ENCODE assay signal across 18 cellular contexts in genomic region chr17:17708816-17709215, GRCh38. TPM values are rescaled to one million over a fixed set of nuclear protein-coding genes. Genes with fewer than 3 reads are reported as not detected.
DNase-seq lines count a peak whose midpoint lies in the region; ATAC-seq and TF ChIP-seq lines count a peak whose summit lies in the region.
"Had no signal": no experiment of that assay in that cellular context is flagged by ENCODE, and none has a peak within 500 bp of the region (broad histone marks: within the 10 kb centered on the region; RNA-seq: fewer than 3 reads in every experiment).

No MANE protein-coding gene starts in this region.

- H3K4me1 ChIP-seq in BLaER1 treated with 17β-estradiol and CSF1 and Interleukin-3, amounts not matched to agents 10 nM and 100 nM, result peaks cover 48 to 80% (median 74%) of the 10 kb centered on the region in 10 experiments
- H3K4me1 ChIP-seq in HCT116 (ENCODE audit: control insufficient read depth in 1 of 2, insufficient read depth in 2 of 2, low read length in 2 of 2) (peaks cover 44 to 67% of the 10 kb centered on the region in 2 experiments), right cardiac atrium (ENCODE audit: control insufficient read depth, insufficient read depth, low read length) (peaks cover 17% of the 10 kb centered on the region)

- no peak for TF ChIP-seq RAD21 in HCT116 (IDR thresholded peaks at IDR 0.05; ENCODE audit: low read depth)

- H3K79me2 ChIP-seq in HCT116 (ENCODE audit: insufficient read depth, low read length), result peaks cover 95% of the 10 kb centered on the region

- H3K36me3 Mint-ChIP-seq in chondrocyte (ENCODE audit: low read depth) (peaks cover 1% of the 10 kb centered on the region), osteocyte (ENCODE audit: unreplicated experiment) (peaks cover 4% of the 10 kb centered on the region)

- no TSS peak for BruUV-seq in HCT116 (replicated peaks; lab: Mats Ljungman, UMichigan)

- TF ChIP-seq POLR2A in HCT116 (IDR thresholded peaks at IDR 0.05; ENCODE audit: borderline replicate concordance, extremely low read depth, insufficient read depth, insufficient read length), result no peak

- H3K27me3 Mint-ChIP-seq in chondrocyte (ENCODE audit: low read depth), result no peaks in the 10 kb centered on the region
- H3K27me3 Mint-ChIP-seq in osteocyte (ENCODE audit: unreplicated experiment), result no peaks in the 10 kb centered on the region

- H3K27ac ChIP-seq in BLaER1 treated with 17β-estradiol and CSF1 and Interleukin-3, amounts not matched to agents 10 nM and 100 nM, result peak overlapping the region in 6 of 11 experiments; percentile 2 to 40 (median 26); a peak in 6 of 22 replicates
- peak overlapping the region; percentile 84 for H3K27ac ChIP-seq in HCT116 (ENCODE audit: low read depth, low read length)
- H3K27ac ChIP-seq in right cardiac atrium (ENCODE audit: low read length), result no peak overlapping the region
- H3K27ac ChIP-seq: SJSA1 had no signal

- POLR2A ChIA-PET in HCT116 (lab: Charles Lee), result no interaction called here

- DNase-seq in HCT116 (ENCODE audit: low read depth, low spot score) (no peak), chondrocyte (ENCODE audit: low spot score) (no peak), osteocyte (ENCODE audit: extremely low spot score, unreplicated experiment) (no peak), foreskin fibroblast (no peak), NCI-H1694 (lab: John Stamatoyannopoulos, UW) (no peak), right cardiac atrium (no peak)
- DNase-seq: C1 segment of cervical spinal cord, DMS79 treated with DMSO at 0.1 percent for 48 hours, H9, KBM-7, MV-4-11, NCI-H1417, NCI-H187 treated with DMSO at 0.1 percent for 48 hours, NCI-H226, NCI-H524 had no signal

- H4K20me1 ChIP-seq in BLaER1 treated with 17β-estradiol and CSF1 and Interleukin-3, amounts not matched to agents 10 nM and 100 nM, result peaks cover 97 to 100% (median 99%) of the 10 kb centered on the region in 11 experiments
- no peaks in the 10 kb centered on the region; the same call in 1 of the 2 replicates for H4K20me1 ChIP-seq in HCT116 (ENCODE audit: insufficient read depth)

- intact Hi-C loops in HCT116 (cut with micrococcal nuclease), result no loop called here
- intact Hi-C loops in right cardiac atrium (cut with DNase I), result no loop called here

- 84% methylated on average over 9 of the region's 9 CpGs for WGBS in right cardiac atrium

- no peak overlapping the region for H2AFZ ChIP-seq in HCT116 (ENCODE audit: low read depth, low read length, poor library complexity, severe bottlenecking)

- H3K36me3 ChIP-seq in BLaER1 treated with 17β-estradiol and CSF1 and Interleukin-3, amounts not matched to agents 10 nM and 100 nM, result peaks cover 0 to 27% (median 18%) of the 10 kb centered on the region in 11 experiments; a peak in 15 of 22 replicates
- H3K36me3 ChIP-seq in HCT116 (ENCODE audit: control insufficient read depth in 1 of 2, insufficient read depth in 2 of 2, low read length in 2 of 2), result peaks cover 3 to 12% of the 10 kb centered on the region in 2 experiments; a peak in 2 of 4 replicates

- no peak overlapping the region for H3K4me2 ChIP-seq in BLaER1 treated with 17β-estradiol and CSF1 and Interleukin-3, amounts not matched to agents 10 nM and 100 nM
- H3K4me2 ChIP-seq in HCT116 (ENCODE audit: low read length), result no peak overlapping the region

- no peaks in the 10 kb centered on the region for H3K9me3 ChIP-seq in BLaER1 treated with 17β-estradiol and CSF1 and Interleukin-3, amounts not matched to agents 10 nM and 100 nM (replicated peaks in 1 of 11)
- H3K9me3 ChIP-seq in HCT116 (ENCODE audit: control insufficient read depth in 1 of 2, insufficient read depth in 1 of 2, low read depth in 1 of 2, low read length in 2 of 2) (no peaks in the 10 kb centered on the region), right cardiac atrium (ENCODE audit: control insufficient read depth, low read length) (no peaks in the 10 kb centered on the region)
- H3K9me3 ChIP-seq: SJSA1 had no signal

- no peak for TF ChIP-seq CTCF in HCT116 (IDR thresholded peaks at IDR 0.05 in 2 of 3, conservative IDR thresholded peaks at IDR 0.05 in 1 of 3; ENCODE audit: borderline replicate concordance in 1 of 3, insufficient read depth in 1 of 3, low read depth in 2 of 3, low read length in 2 of 3)
- no peak for TF ChIP-seq CTCF in chondrocyte (IDR thresholded peaks at IDR 0.05)
- TF ChIP-seq CTCF in osteocyte (IDR thresholded peaks at IDR 0.05), result no peak
- no peak for TF ChIP-seq CTCF in foreskin fibroblast (IDR thresholded peaks at IDR 0.05; ENCODE audit: low read depth, low read length)

- no peaks in the 10 kb centered on the region for H3K27me3 ChIP-seq in BLaER1 treated with 17β-estradiol and CSF1 and Interleukin-3, amounts not matched to agents 10 nM and 100 nM
- H3K27me3 ChIP-seq in HCT116 (ENCODE audit: insufficient read depth, low read length) (no peaks in the 10 kb centered on the region), right cardiac atrium (ENCODE audit: control insufficient read depth, insufficient read depth) (no peaks in the 10 kb centered on the region)
- H3K27me3 ChIP-seq: SJSA1 had no signal

- H3K4me3 ChIP-seq in BLaER1 treated with 17β-estradiol and CSF1 and Interleukin-3, amounts not matched to agents 10 nM and 100 nM, result no peak overlapping the region
- H3K4me3 ChIP-seq in HCT116 (replicated peaks in 1 of 2; ENCODE audit: low read depth in 1 of 2, low read length in 2 of 2) (no peak overlapping the region), foreskin fibroblast (ENCODE audit: low read depth in 1 of 2, low read length in 2 of 2) (no peak overlapping the region), right cardiac atrium (ENCODE audit: low read length) (no peak overlapping the region)
- H3K4me3 ChIP-seq: SJSA1 had no signal

- peaks cover 62% of the 10 kb centered on the region for H3K4me1 Mint-ChIP-seq in chondrocyte (ENCODE audit: low read depth)
- peaks cover 84% of the 10 kb centered on the region for H3K4me1 Mint-ChIP-seq in osteocyte (ENCODE audit: unreplicated experiment)

- ATAC-seq in HCT116 (no peak), GM21576 (IDR thresholded peaks at IDR 0.05; ENCODE audit: unreplicated experiment) (no peak), right cardiac atrium (no peak)

- CTCF ChIA-PET in HCT116 (lab: Charles Lee), result no interaction called here

- no peaks in the 10 kb centered on the region for H3K9me3 Mint-ChIP-seq in chondrocyte (ENCODE audit: low read depth)
- H3K9me3 Mint-ChIP-seq in osteocyte (ENCODE audit: unreplicated experiment), result no peaks in the 10 kb centered on the region
- H3K9me3 Mint-ChIP-seq: H9 had no signal

- peak overlapping the region in 2 of 11 experiments; percentile 7 to 29; a peak in 1 of 22 replicates for H3K9ac ChIP-seq in BLaER1 treated with 17β-estradiol and CSF1 and Interleukin-3, amounts not matched to agents 10 nM and 100 nM
- no peak overlapping the region for H3K9ac ChIP-seq in HCT116 (ENCODE audit: low read length)

- RAD21 ChIA-PET in HCT116 (lab: Charles Lee; ENCODE audit: low non-redundant PET in 1 of 2, low total read pairs in 2 of 2, uncharacterized antibody in 2 of 2, unreplicated experiment in 2 of 2), result interaction anchor here in 1 of 2 experiments (0.9 kb wide), 1 partner anchor 15 kb away, joined by 3 read pairs; no protein-coding TSS in a partner anchor

- peak overlapping the region; percentile 22 for H3K27ac Mint-ChIP-seq in chondrocyte (ENCODE audit: unreplicated experiment)
- H3K27ac Mint-ChIP-seq in osteocyte (ENCODE audit: unreplicated experiment), result peak overlapping the region; percentile 91
- H3K27ac Mint-ChIP-seq: H9 had no signal

- H3K9me2 ChIP-seq in HCT116 (ENCODE audit: insufficient read depth), result no peaks in the 10 kb centered on the region

- H3K4me3 Mint-ChIP-seq in chondrocyte (ENCODE audit: unreplicated experiment), result no peak overlapping the region
- H3K4me3 Mint-ChIP-seq in osteocyte (ENCODE audit: unreplicated experiment), result no peak overlapping the region
- H3K4me3 Mint-ChIP-seq: H9 had no signal

TF ChIP-seq in HCT116, 20 proteins besides CTCF, POLR2A, EP300 and RAD21:
- TF ChIP-seq POLR2AphosphoS5 (IDR thresholded peaks at IDR 0.05; ENCODE audit: low read depth, low read length) (0 out of 2 replicates have a peak, but pooled peaks have one; percentile 15), REST (IDR thresholded peaks at IDR 0.05; ENCODE audit: low read depth) (no peak)

RNA-seq across cellular contexts. Expression of gene RAI1, which starts 27.6 kb away (rescaled TPM):
- total RNA-seq in HCT116 (2021; ENCODE audit: unreplicated experiment) (38.5 TPM), chondrocyte (24.0 to 28.7 TPM (median 28.6 TPM) in 3 replicates), osteocyte (40.0 and 40.1 TPM in 2 replicates), right cardiac atrium (10 to 100 TPM; 18.2 to 26.8 (median 23.4) TPM)
- polyA plus RNA-seq in HCT116 (2012), result 21.0 and 25.2 TPM in 2 replicates
- polyA plus RNA-seq in right cardiac atrium, result 18.8 TPM
